1 cellular context compared by ENCODE assay signal in genomic region chr9:128702445-128702948, GRCh38.
A peak's percentile ranks its signal among the peaks of the same experiment; 100 is the strongest.
TF ChIP-seq lines count a peak whose summit lies in the region.

Gene PKN3 (plus strand): TSS chr9:128702503. CDS start chr9:128702916, 413 bp downstream.

TF ChIP-seq in HEK293, 187 proteins besides CTCF, POLR2A, EP300 and RAD21 (continued from another document and continues in another):
- no peak for TF ChIP-seq ZNF362 (tag by site-specific recombination; IDR thresholded peaks at IDR 0.05)
- no peak for TF ChIP-seq PRDM2 (tag by site-specific recombination; IDR thresholded peaks at IDR 0.05; ENCODE audit: borderline replicate concordance)
- TF ChIP-seq ZBTB8A (tag by site-specific recombination; IDR thresholded peaks at IDR 0.05): peak; percentile 98
- TF ChIP-seq ZNF664 (tag by site-specific recombination; IDR thresholded peaks at IDR 0.05): no peak
- TF ChIP-seq ZFP69B (tag by site-specific recombination; IDR thresholded peaks at IDR 0.05): no peak
- no peak for TF ChIP-seq ZNF677 (tag by site-specific recombination; IDR thresholded peaks at IDR 0.05)
- TF ChIP-seq OSR2 (tag by site-specific recombination; IDR thresholded peaks at IDR 0.05): no peak
- TF ChIP-seq ATF2 (tag by site-specific recombination; IDR thresholded peaks at IDR 0.05; ENCODE audit: low read depth): no peak
- TF ChIP-seq KLF17 (tag by site-specific recombination; IDR thresholded peaks at IDR 0.05): peak; percentile 72; the same call in 1 of the 2 replicates
- TF ChIP-seq EGR2 (tag by site-specific recombination; IDR thresholded peaks at IDR 0.05; ENCODE audit: low read depth): no peak
- TF ChIP-seq SALL2 (tag by site-specific recombination; IDR thresholded peaks at IDR 0.05; ENCODE audit: borderline replicate concordance): no peak
- no peak for TF ChIP-seq YY1 (tag by site-specific recombination; IDR thresholded peaks at IDR 0.05)
- TF ChIP-seq ZNF2 (tag by site-specific recombination; IDR thresholded peaks at IDR 0.05): no peak; the same call in 1 of the 2 replicates
- no peak for TF ChIP-seq AEBP2 (tag by site-specific recombination; IDR thresholded peaks at IDR 0.05; ENCODE audit: borderline replicate concordance)
- no peak for TF ChIP-seq ZNF112 (tag by site-specific recombination; IDR thresholded peaks at IDR 0.05)
- no peak for TF ChIP-seq ZNF114 (tag by site-specific recombination; IDR thresholded peaks at IDR 0.05)
- peak; percentile 93 for TF ChIP-seq IKZF3 (tag by site-specific recombination; IDR thresholded peaks at IDR 0.05)
- no peak for TF ChIP-seq ZNF133 (tag by site-specific recombination; IDR thresholded peaks at IDR 0.05)
- peak; percentile 20; the same call in 1 of the 2 replicates for TF ChIP-seq ZXDB (tag by site-specific recombination; IDR thresholded peaks at IDR 0.05)
- no peak for TF ChIP-seq ZNF830 (tag by site-specific recombination; IDR thresholded peaks at IDR 0.05; ENCODE audit: low read depth)
- no peak for TF ChIP-seq SCRT1 (tag by site-specific recombination; IDR thresholded peaks at IDR 0.05; ENCODE audit: borderline replicate concordance)
- TF ChIP-seq SETDB1 (IDR thresholded peaks at IDR 0.05; ENCODE audit: insufficient read length, low read length): no peak
- no peak for TF ChIP-seq ZNF155 (tag by site-specific recombination; IDR thresholded peaks at IDR 0.05)
- peak; percentile 59; the same call in 1 of the 2 replicates for TF ChIP-seq ZNF692 (tag by site-specific recombination; IDR thresholded peaks at IDR 0.05)
- no peak for TF ChIP-seq ZNF366 (tag by site-specific recombination; conservative IDR thresholded peaks at IDR 0.05)
- no peak for TF ChIP-seq BCL6B (tag by site-specific recombination; IDR thresholded peaks at IDR 0.05)
- no peak for TF ChIP-seq ZNF138 (tag by site-specific recombination; IDR thresholded peaks at IDR 0.05; ENCODE audit: borderline replicate concordance)
- peak; percentile 39; the same call in 1 of the 2 replicates for TF ChIP-seq ZBTB11 (tag by site-specific recombination; conservative IDR thresholded peaks at IDR 0.05; ENCODE audit: low read depth)
- TF ChIP-seq HOXD13 (CRISPR knock-in tag; IDR thresholded peaks at IDR 0.05; ENCODE audit: borderline replicate concordance): no peak
- no peak for TF ChIP-seq ELK4 (IDR thresholded peaks at IDR 0.05; ENCODE audit: borderline replicate concordance, low read depth, low read length)
- peak; percentile 60; the same call in 1 of the 2 replicates for TF ChIP-seq BCL11A (tag by site-specific recombination; IDR thresholded peaks at IDR 0.05; ENCODE audit: low read depth)
- TF ChIP-seq ZNF548 (tag by site-specific recombination; IDR thresholded peaks at IDR 0.05): no peak
- TF ChIP-seq ZSCAN5A (tag by site-specific recombination; IDR thresholded peaks at IDR 0.05): 0 out of 2 replicates have a peak, but pooled peaks have one; percentile 69
- no peak; the same call in 1 of the 2 replicates for TF ChIP-seq ZBTB20 (tag by site-specific recombination; IDR thresholded peaks at IDR 0.05)
- no peak for TF ChIP-seq ZNF701 (tag by site-specific recombination; IDR thresholded peaks at IDR 0.05)
- TF ChIP-seq ZSCAN30 (tag by site-specific recombination; IDR thresholded peaks at IDR 0.05): peak; percentile 92
- TF ChIP-seq ZNF16 (tag by site-specific recombination; IDR thresholded peaks at IDR 0.05; ENCODE audit: low read depth): no peak
